Comparison of ENCODE assay signal across 1 cellular context in the genomic region with DNA sequence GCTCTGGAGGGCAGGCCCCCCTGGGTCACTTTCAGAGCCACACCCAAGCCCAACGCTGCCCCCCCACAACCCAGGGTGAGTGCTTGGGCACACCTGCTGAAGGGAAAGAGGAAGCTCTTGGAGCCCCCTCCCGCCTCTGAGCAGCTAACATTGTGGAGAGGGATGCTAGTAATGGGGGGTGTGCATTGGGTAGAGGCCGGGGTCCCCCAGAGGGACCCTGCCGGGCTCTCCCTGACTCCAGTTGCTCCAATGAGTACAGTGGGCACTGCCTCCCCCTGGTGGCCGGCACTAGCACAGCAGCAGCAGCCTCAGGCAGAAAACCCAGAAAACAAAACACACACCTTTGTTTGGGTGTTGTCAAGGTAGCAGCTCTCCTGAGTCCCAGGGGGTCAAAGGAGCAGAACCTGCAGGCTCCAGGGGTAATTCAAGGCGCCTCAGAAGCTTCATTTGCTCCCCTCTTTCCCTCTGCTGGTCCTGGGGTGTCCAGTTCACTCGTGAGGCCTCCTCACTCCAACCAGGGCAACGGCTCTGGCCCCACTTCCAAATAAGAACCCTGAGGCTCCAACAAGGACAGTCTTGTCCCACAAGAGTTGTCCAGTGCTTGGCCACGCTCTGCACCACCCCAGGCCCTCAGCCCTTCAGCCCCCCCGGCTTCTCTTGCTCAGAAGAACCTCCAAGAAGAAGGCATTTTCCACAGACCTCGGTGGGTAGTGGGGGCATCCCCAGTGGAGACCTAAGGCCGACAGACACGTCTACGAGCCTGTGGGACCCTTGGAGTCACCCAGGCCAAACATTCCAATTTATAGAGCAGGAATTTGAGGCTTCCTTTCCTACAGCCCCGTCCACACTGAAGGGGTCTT.
TF ChIP-seq lines count a peak whose summit lies in the region.

No MANE protein-coding gene starts in this region.

TF ChIP-seq in GM23338, 12 proteins besides CTCF, POLR2A, EP300 and RAD21 (continued from another document):
- TF ChIP-seq, protein P1, sequence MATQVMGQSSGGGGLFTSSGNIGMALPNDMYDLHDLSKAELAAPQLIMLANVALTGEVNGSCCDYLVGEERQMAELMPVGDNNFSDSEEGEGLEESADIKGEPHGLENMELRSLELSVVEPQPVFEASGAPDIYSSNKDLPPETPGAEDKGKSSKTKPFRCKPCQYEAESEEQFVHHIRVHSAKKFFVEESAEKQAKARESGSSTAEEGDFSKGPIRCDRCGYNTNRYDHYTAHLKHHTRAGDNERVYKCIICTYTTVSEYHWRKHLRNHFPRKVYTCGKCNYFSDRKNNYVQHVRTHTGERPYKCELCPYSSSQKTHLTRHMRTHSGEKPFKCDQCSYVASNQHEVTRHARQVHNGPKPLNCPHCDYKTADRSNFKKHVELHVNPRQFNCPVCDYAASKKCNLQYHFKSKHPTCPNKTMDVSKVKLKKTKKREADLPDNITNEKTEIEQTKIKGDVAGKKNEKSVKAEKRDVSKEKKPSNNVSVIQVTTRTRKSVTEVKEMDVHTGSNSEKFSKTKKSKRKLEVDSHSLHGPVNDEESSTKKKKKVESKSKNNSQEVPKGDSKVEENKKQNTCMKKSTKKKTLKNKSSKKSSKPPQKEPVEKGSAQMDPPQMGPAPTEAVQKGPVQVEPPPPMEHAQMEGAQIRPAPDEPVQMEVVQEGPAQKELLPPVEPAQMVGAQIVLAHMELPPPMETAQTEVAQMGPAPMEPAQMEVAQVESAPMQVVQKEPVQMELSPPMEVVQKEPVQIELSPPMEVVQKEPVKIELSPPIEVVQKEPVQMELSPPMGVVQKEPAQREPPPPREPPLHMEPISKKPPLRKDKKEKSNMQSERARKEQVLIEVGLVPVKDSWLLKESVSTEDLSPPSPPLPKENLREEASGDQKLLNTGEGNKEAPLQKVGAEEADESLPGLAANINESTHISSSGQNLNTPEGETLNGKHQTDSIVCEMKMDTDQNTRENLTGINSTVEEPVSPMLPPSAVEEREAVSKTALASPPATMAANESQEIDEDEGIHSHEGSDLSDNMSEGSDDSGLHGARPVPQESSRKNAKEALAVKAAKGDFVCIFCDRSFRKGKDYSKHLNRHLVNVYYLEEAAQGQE (IDR thresholded peaks at IDR 0.05; ENCODE audit: unreplicated experiment): no peak
- no peak for TF ChIP-seq NANOG (IDR thresholded peaks at IDR 0.05; ENCODE audit: borderline replicate concordance)
